Comparison of ENCODE assay signal across 1 cellular context in genomic region chr6:167963589-167964057, GRCh38.
TF ChIP-seq lines count a peak whose summit lies in the region.

No MANE protein-coding gene starts in this region.

TF ChIP-seq in HepG2, 621 proteins besides CTCF, POLR2A, EP300 and RAD21 (continued from another document):
- TF ChIP-seq ZNF407 (CRISPR knock-in tag; IDR thresholded peaks at IDR 0.05; ENCODE audit: not compliant biosample characterization) = no peak
- TF ChIP-seq ISL2 (CRISPR knock-in tag; IDR thresholded peaks at IDR 0.05) = peak; percentile 97
- TF ChIP-seq ARNTL (CRISPR knock-in tag; IDR thresholded peaks at IDR 0.05) = peak; percentile 56; the same call in 1 of the 2 replicates
- TF ChIP-seq JDP2 (CRISPR knock-in tag; IDR thresholded peaks at IDR 0.05; ENCODE audit: borderline replicate concordance) = no peak
- no peak for TF ChIP-seq ZC3H13 (CRISPR knock-in tag; IDR thresholded peaks at IDR 0.05)
- TF ChIP-seq PHF5A (CRISPR knock-in tag; IDR thresholded peaks at IDR 0.05; ENCODE audit: low read depth, unreplicated experiment) = peak; percentile 50
- TF ChIP-seq ZNF337 (CRISPR knock-in tag; IDR thresholded peaks at IDR 0.05; ENCODE audit: borderline replicate concordance, low read depth) = no peak
- 0 out of 2 replicates have a peak, but pooled peaks have one; percentile 68 for TF ChIP-seq SALL2 (CRISPR knock-in tag; IDR thresholded peaks at IDR 0.05)
- peak; percentile 29; the same call in 1 of the 2 replicates for TF ChIP-seq MYC (CRISPR knock-in tag; IDR thresholded peaks at IDR 0.05; ENCODE audit: borderline replicate concordance)
- TF ChIP-seq ZNF549 (CRISPR knock-in tag; IDR thresholded peaks at IDR 0.05) = no peak
- TF ChIP-seq ZNF569 (CRISPR knock-in tag; IDR thresholded peaks at IDR 0.05; ENCODE audit: borderline replicate concordance) = no peak
- peak; percentile 87; the same call in 1 of the 2 replicates for TF ChIP-seq GATA4 (IDR thresholded peaks at IDR 0.05; ENCODE audit: borderline replicate concordance, low read depth)
- TF ChIP-seq KLF6 (CRISPR knock-in tag; IDR thresholded peaks at IDR 0.05) = 0 out of 2 replicates have a peak, but pooled peaks have one; percentile 38
- peak; percentile 88 for TF ChIP-seq FOXK1 (CRISPR knock-in tag; IDR thresholded peaks at IDR 0.05; ENCODE audit: borderline replicate concordance, low read depth)
- no peak for TF ChIP-seq GLMP (CRISPR knock-in tag; IDR thresholded peaks at IDR 0.05; ENCODE audit: borderline replicate concordance)
- 0 out of 2 replicates have a peak, but pooled peaks have one; percentile 12 for TF ChIP-seq SP5 (CRISPR knock-in tag; IDR thresholded peaks at IDR 0.05; ENCODE audit: borderline replicate concordance, low read depth)
- TF ChIP-seq ZFX (CRISPR knock-in tag; IDR thresholded peaks at IDR 0.05; ENCODE audit: low read depth) = peak; percentile 62
- TF ChIP-seq ZBTB10 (CRISPR knock-in tag; IDR thresholded peaks at IDR 0.05; ENCODE audit: borderline replicate concordance) = no peak
- TF ChIP-seq ZBTB4 (CRISPR knock-in tag; IDR thresholded peaks at IDR 0.05; ENCODE audit: borderline replicate concordance) = 0 out of 2 replicates have a peak, but pooled peaks have one; percentile 33
- 0 out of 2 replicates have a peak, but pooled peaks have one; percentile 17 for TF ChIP-seq ZNF335 (CRISPR knock-in tag; IDR thresholded peaks at IDR 0.05)
- TF ChIP-seq ZBTB14 (CRISPR knock-in tag; IDR thresholded peaks at IDR 0.05) = no peak
- no peak for TF ChIP-seq SP2 (CRISPR knock-in tag; IDR thresholded peaks at IDR 0.05)
- TF ChIP-seq ZNF878 (CRISPR knock-in tag; IDR thresholded peaks at IDR 0.05) = no peak
- TF ChIP-seq CEBPG (CRISPR knock-in tag; IDR thresholded peaks at IDR 0.05) = peak; percentile 84
